ENCODE assay signal across 8 cellular contexts in genomic region chr14:24093901-24094838, GRCh38. TPM values are rescaled to one million over a fixed set of nuclear protein-coding genes. Genes with fewer than 3 reads are reported as not detected.
DNase-seq lines count a peak whose midpoint lies in the region; ATAC-seq, FAIRE-seq and TF ChIP-seq lines count a peak whose summit lies in the region.

Gene PCK2 (plus strand): TSS chr14:24094311. CDS start chr14:24094406, 95 bp downstream.

- H3K27me3 Mint-ChIP-seq in activated T-helper 1 cell treated with anti-CD3 and anti-CD28 coated beads, Interleukin-12 subunit alpha, Interleukin-12 subunit beta, Interleukin-2, Interleukin-4 antibody, amounts not matched to agents 30 ng/mL and 10 ng/mL and 1 ng/mL, durations not matched to agents 14 hours and 24 hours and 36 hours (ENCODE audit: insufficient read depth): no peaks in the 10 kb centered on the region
- no peaks in the 10 kb centered on the region for H3K27me3 Mint-ChIP-seq in natural killer cell (ENCODE audit: low read depth in 2 of 2)

- no peak for FAIRE-seq in D721Med (lab: Jason Lieb, UNC)

- H3K4me3 ChIP-seq in fibroblast of mammary gland (ENCODE audit: control insufficient read depth, low read depth, low read length): peak within 1 kb of the TSS; percentile 74

- intact Hi-C loops in activated T-helper 1 cell treated with anti-CD3 and anti-CD28 coated beads, Interleukin-12 subunit alpha, Interleukin-12 subunit beta, Interleukin-2, Interleukin-4 antibody, amounts not matched to agents 30 ng/mL and 10 ng/mL and 1 ng/mL, durations not matched to agents 14 hours and 24 hours and 36 hours (cut with micrococcal nuclease): loop anchor here (1.0 to 5.0 kb wide), 9 partner anchors 13 to 107 kb away; partner anchors contain the start of genes DCAF11, DHRS4L2, IRF9 and NRL
- intact Hi-C loops in natural killer cell (cut with micrococcal nuclease): loop anchor here (2.0 kb wide), 1 partner anchor 15 kb away; no protein-coding TSS in a partner anchor

- DNase-seq in D721Med (ENCODE audit: insufficient read length, low spot score): peak; percentile 85
- DNase-seq in KG1 (lab: John Stamatoyannopoulos, UW): peak; percentile 87
- peak; percentile 96 for DNase-seq in RKO (ENCODE audit: low spot score)
- peak; percentile 70 for DNase-seq in activated T-helper 1 cell treated with anti-CD3 and anti-CD28 coated beads, Interleukin-12 subunit alpha, Interleukin-12 subunit beta, Interleukin-2, Interleukin-4 antibody, amounts not matched to agents 30 ng/mL and 10 ng/mL and 1 ng/mL, durations not matched to agents 14 hours and 24 hours and 36 hours (ENCODE audit: low spot score)
- peak; percentile 72 for DNase-seq in fibroblast of mammary gland (ENCODE audit: low read depth)
- peak; percentile 62 for DNase-seq in natural killer cell
- DNase-seq in stimulated activated naive CD8-positive, alpha-beta T cell treated with anti-CD3 and anti-CD28 coated beads, Interleukin-15, Interleukin-2, amounts not matched to agents 100 U/mL and 50 U/mL, for 24 hours: peak; percentile 92

- peak within 1 kb of the TSS; percentile 97 for H3K27ac Mint-ChIP-seq in activated T-helper 1 cell treated with anti-CD3 and anti-CD28 coated beads, Interleukin-12 subunit alpha, Interleukin-12 subunit beta, Interleukin-2, Interleukin-4 antibody, amounts not matched to agents 30 ng/mL and 10 ng/mL and 1 ng/mL, durations not matched to agents 14 hours and 24 hours and 36 hours
- peak within 1 kb of the TSS; percentile 89 to 96 for H3K27ac Mint-ChIP-seq in natural killer cell

- peak within 1 kb of the TSS; percentile 100 for H3K4me3 Mint-ChIP-seq in activated T-helper 1 cell treated with anti-CD3 and anti-CD28 coated beads, Interleukin-12 subunit alpha, Interleukin-12 subunit beta, Interleukin-2, Interleukin-4 antibody, amounts not matched to agents 30 ng/mL and 10 ng/mL and 1 ng/mL, durations not matched to agents 14 hours and 24 hours and 36 hours
- H3K4me3 Mint-ChIP-seq in natural killer cell: peak within 1 kb of the TSS; percentile 98

- ATAC-seq in GM21619 (IDR thresholded peaks at IDR 0.05; ENCODE audit: unreplicated experiment): peak; percentile 48
- peak; percentile 79 to 82 (median 79) for ATAC-seq in natural killer cell
- peak; percentile 83 for ATAC-seq in stimulated activated naive CD8-positive, alpha-beta T cell treated with anti-CD3 and anti-CD28 coated beads, Interleukin-15, Interleukin-2, amounts not matched to agents 100 U/mL and 50 U/mL, for 24 hours

- TF ChIP-seq CTCF in D721Med (IDR thresholded peaks at IDR 0.05; ENCODE audit: insufficient read depth, missing control alignments): no peak
- TF ChIP-seq CTCF in fibroblast of mammary gland (conservative IDR thresholded peaks at IDR 0.05; ENCODE audit: control insufficient read depth, insufficient read depth, low read depth, low read length): peak; percentile 12
- TF ChIP-seq CTCF in natural killer cell (IDR thresholded peaks at IDR 0.05): no peak

- peaks cover 36% of the 10 kb centered on the region for H3K4me1 Mint-ChIP-seq in activated T-helper 1 cell treated with anti-CD3 and anti-CD28 coated beads, Interleukin-12 subunit alpha, Interleukin-12 subunit beta, Interleukin-2, Interleukin-4 antibody, amounts not matched to agents 30 ng/mL and 10 ng/mL and 1 ng/mL, durations not matched to agents 14 hours and 24 hours and 36 hours (ENCODE audit: low read depth)
- H3K4me1 Mint-ChIP-seq in natural killer cell: peaks cover 20 to 38% of the 10 kb centered on the region in 2 donors

- no peaks in the 10 kb centered on the region for H3K9me3 Mint-ChIP-seq in activated T-helper 1 cell treated with anti-CD3 and anti-CD28 coated beads, Interleukin-12 subunit alpha, Interleukin-12 subunit beta, Interleukin-2, Interleukin-4 antibody, amounts not matched to agents 30 ng/mL and 10 ng/mL and 1 ng/mL, durations not matched to agents 14 hours and 24 hours and 36 hours
- no peaks in the 10 kb centered on the region for H3K9me3 Mint-ChIP-seq in natural killer cell

- H3K36me3 Mint-ChIP-seq in activated T-helper 1 cell treated with anti-CD3 and anti-CD28 coated beads, Interleukin-12 subunit alpha, Interleukin-12 subunit beta, Interleukin-2, Interleukin-4 antibody, amounts not matched to agents 30 ng/mL and 10 ng/mL and 1 ng/mL, durations not matched to agents 14 hours and 24 hours and 36 hours (ENCODE audit: low read depth): peaks cover 18% of the 10 kb centered on the region
- H3K36me3 Mint-ChIP-seq in natural killer cell: no peaks in the 10 kb centered on the region

RNA-seq across cellular contexts. Expression of gene PCK2, which starts in this region (rescaled TPM):
- 55.0 and 62.8 TPM in 2 replicates for total RNA-seq in activated T-helper 1 cell treated with anti-CD3 and anti-CD28 coated beads, Interleukin-12 subunit alpha, Interleukin-12 subunit beta, Interleukin-2, Interleukin-4 antibody, amounts not matched to agents 30 ng/mL and 10 ng/mL and 1 ng/mL, durations not matched to agents 14 hours and 24 hours and 36 hours
- total RNA-seq in natural killer cell: 10 to 100 TPM in 2 of 3 donors, 1 to 10 TPM in 1; 9.8 to 13.8 (median 12.3) TPM

Comparison
In these comparisons a context has a peak if more than half of its experiments do, and no peak if none do; other contexts are left out.
1. Peak in every context shown above with its lines: DNase-seq, ATAC-seq and H3K4me3 ChIP-seq.